In genomic region chr7:27392477-27392876, GRCh38 we compare ENCODE assay signal across 1 cellular context.
TF ChIP-seq lines count a peak whose summit lies in the region.

No MANE protein-coding gene starts in this region.

TF ChIP-seq in HepG2, 621 proteins besides CTCF, POLR2A, EP300 and RAD21 (continued from another document):
- TF ChIP-seq, protein P1, sequence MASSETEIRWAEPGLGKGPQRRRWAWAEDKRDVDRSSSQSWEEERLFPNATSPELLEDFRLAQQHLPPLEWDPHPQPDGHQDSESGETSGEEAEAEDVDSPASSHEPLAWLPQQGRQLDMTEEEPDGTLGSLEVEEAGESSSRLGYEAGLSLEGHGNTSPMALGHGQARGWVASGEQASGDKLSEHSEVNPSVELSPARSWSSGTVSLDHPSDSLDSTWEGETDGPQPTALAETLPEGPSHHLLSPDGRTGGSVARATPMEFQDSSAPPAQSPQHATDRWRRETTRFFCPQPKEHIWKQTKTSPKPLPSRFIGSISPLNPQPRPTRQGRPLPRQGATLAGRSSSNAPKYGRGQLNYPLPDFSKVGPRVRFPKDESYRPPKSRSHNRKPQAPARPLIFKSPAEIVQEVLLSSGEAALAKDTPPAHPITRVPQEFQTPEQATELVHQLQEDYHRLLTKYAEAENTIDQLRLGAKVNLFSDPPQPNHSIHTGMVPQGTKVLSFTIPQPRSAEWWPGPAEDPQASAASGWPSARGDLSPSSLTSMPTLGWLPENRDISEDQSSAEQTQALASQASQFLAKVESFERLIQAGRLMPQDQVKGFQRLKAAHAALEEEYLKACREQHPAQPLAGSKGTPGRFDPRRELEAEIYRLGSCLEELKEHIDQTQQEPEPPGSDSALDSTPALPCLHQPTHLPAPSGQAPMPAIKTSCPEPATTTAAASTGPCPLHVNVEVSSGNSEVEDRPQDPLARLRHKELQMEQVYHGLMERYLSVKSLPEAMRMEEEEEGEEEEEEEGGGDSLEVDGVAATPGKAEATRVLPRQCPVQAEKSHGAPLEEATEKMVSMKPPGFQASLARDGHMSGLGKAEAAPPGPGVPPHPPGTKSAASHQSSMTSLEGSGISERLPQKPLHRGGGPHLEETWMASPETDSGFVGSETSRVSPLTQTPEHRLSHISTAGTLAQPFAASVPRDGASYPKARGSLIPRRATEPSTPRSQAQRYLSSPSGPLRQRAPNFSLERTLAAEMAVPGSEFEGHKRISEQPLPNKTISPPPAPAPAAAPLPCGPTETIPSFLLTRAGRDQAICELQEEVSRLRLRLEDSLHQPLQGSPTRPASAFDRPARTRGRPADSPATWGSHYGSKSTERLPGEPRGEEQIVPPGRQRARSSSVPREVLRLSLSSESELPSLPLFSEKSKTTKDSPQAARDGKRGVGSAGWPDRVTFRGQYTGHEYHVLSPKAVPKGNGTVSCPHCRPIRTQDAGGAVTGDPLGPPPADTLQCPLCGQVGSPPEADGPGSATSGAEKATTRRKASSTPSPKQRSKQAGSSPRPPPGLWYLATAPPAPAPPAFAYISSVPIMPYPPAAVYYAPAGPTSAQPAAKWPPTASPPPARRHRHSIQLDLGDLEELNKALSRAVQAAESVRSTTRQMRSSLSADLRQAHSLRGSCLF (CRISPR knock-in tag; IDR thresholded peaks at IDR 0.05; ENCODE audit: borderline replicate concordance), result no peak
- no peak for TF ChIP-seq ZNF724P (CRISPR knock-in tag; IDR thresholded peaks at IDR 0.05; ENCODE audit: borderline replicate concordance)
